13 cellular contexts compared by ENCODE assay signal in the genomic region with DNA sequence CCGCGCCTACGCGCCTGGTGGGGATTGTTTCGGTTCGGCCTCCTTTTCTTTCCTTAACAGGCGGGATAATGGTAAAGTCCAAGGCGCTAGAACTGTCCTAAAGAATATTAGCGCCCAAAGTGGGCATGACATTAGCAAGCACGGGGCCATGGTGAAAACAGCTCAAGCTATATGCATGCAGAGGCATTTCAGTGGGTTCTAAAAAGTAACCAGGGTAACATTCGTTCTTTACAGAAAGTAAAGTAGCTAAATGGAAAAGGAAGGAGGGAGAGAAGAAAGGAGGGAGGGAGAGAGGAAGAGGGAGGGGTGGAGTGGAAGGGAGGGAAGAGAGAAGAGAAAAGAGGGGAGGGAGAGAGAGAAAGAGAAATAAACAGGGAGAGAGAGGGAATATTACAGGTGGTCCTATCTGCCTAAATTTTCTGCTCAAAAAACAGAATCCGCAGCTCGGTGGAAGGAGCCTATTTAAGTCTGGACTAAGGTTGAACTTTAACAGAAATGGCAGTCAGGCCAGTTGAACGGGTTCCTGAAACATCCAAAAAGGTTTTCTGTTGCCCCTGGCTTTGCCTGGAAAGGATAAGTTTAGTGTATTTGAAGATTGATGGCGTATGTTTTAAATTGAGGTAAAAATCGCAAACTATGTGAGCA. TPM values are rescaled to one million over a fixed set of nuclear protein-coding genes. Genes with fewer than 3 reads are reported as not detected.
DNase-seq lines count a peak whose midpoint lies in the region; ATAC-seq and TF ChIP-seq lines count a peak whose summit lies in the region.
"Had no signal": no experiment of that assay in that cellular context is flagged by ENCODE, and none has a peak within 500 bp of the region (broad histone marks: within the 10 kb centered on the region; RNA-seq: fewer than 3 reads in every experiment).

No MANE protein-coding gene starts in this region.

- CTCF ChIA-PET in activated CD4-positive, alpha-beta T cell treated with anti-CD3 and anti-CD28 coated beads for 36 hours (lab: Charles Lee) = no interaction called here
- CTCF ChIA-PET in WTC11 (lab: Charles Lee) = no interaction called here

- peaks cover 12% of the 10 kb centered on the region for H3K4me1 Mint-ChIP-seq in activated CD4-positive, alpha-beta T cell treated with anti-CD3 and anti-CD28 coated beads for 36 hours
- H3K4me1 Mint-ChIP-seq in WTC11 = peaks cover 79% of the 10 kb centered on the region

- no peaks in the 10 kb centered on the region for H3K79me2 ChIP-seq in smooth muscle cell (ENCODE audit: low read depth)

- H3K36me3 Mint-ChIP-seq in activated CD4-positive, alpha-beta T cell treated with anti-CD3 and anti-CD28 coated beads for 36 hours (ENCODE audit: low read depth) = no peaks in the 10 kb centered on the region
- H3K36me3 Mint-ChIP-seq in WTC11 = no peaks in the 10 kb centered on the region

- H3K4me1 ChIP-seq in smooth muscle cell (ENCODE audit: low read depth) (peaks cover 4% of the 10 kb centered on the region), left lung (peaks cover 0 to 22% of the 10 kb centered on the region in 2 donors)

- H3K9me3 ChIP-seq in smooth muscle cell (replicated peaks; ENCODE audit: low read depth) = no peaks in the 10 kb centered on the region
- no peaks in the 10 kb centered on the region for H3K9me3 ChIP-seq in left lung
- H3K9me3 ChIP-seq: ovary had no signal

- intact Hi-C loops in activated CD4-positive, alpha-beta T cell treated with anti-CD3 and anti-CD28 coated beads for 36 hours (cut with DNase I, micrococcal nuclease) = loop anchor here in 1 of 2 experiments (2.0 to 5.0 kb wide), 2 partner anchors 24 to 98 kb away; no protein-coding TSS in a partner anchor
- intact Hi-C loops in left lung (cut with DNase I) = no loop called here

- H3K4me3 ChIP-seq in smooth muscle cell = peak overlapping the region; percentile 41
- H3K4me3 ChIP-seq in left lung = no peak overlapping the region
- H3K4me3 ChIP-seq: ovary had no signal

- H3F3A ChIP-seq in smooth muscle cell (ENCODE audit: low read depth) = no peaks in the 10 kb centered on the region

- H3K27ac ChIP-seq in smooth muscle cell (ENCODE audit: low read depth) (no peak overlapping the region), left lung (no peak overlapping the region)
- H3K27ac ChIP-seq: ovary had no signal

- no peak for TF ChIP-seq CTCF in WTC11 (IDR thresholded peaks at IDR 0.05)
- no peak for TF ChIP-seq CTCF in smooth muscle cell (IDR thresholded peaks at IDR 0.05; ENCODE audit: borderline replicate concordance, insufficient read depth, poor library complexity, severe bottlenecking)
- no peak for TF ChIP-seq CTCF in left lung (IDR thresholded peaks at IDR 0.05)

- peaks cover 79% of the 10 kb centered on the region for H3K27me3 Mint-ChIP-seq in activated CD4-positive, alpha-beta T cell treated with anti-CD3 and anti-CD28 coated beads for 36 hours
- peaks cover 98% of the 10 kb centered on the region for H3K27me3 Mint-ChIP-seq in WTC11 (ENCODE audit: low read depth)

- POLR2A ChIA-PET in activated CD4-positive, alpha-beta T cell treated with anti-CD3 and anti-CD28 coated beads for 36 hours (lab: Charles Lee) = no interaction called here
- POLR2A ChIA-PET in WTC11 (lab: Charles Lee) = interaction anchor here (0.6 kb wide), 1 partner anchor 226 kb away, joined by 5 read pairs; no protein-coding TSS in a partner anchor

- peaks cover 95% of the 10 kb centered on the region for H3K27me3 ChIP-seq in smooth muscle cell (ENCODE audit: low read depth)
- peaks cover 92 to 100% of the 10 kb centered on the region in 2 donors for H3K27me3 ChIP-seq in left lung
- H3K27me3 ChIP-seq: ovary had no signal

- no peak overlapping the region for H3K9ac ChIP-seq in smooth muscle cell (ENCODE audit: low read depth)

- H4K20me1 ChIP-seq in smooth muscle cell (ENCODE audit: low read depth) = no peaks in the 10 kb centered on the region

- no peak for ATAC-seq in activated CD4-positive, alpha-beta T cell treated with anti-CD3 and anti-CD28 coated beads for 36 hours
- ATAC-seq in WTC11 (no peak), GM19328 (IDR thresholded peaks at IDR 0.05; ENCODE audit: unreplicated experiment) (no peak), left lung (no peak)

- WGBS in smooth muscle cell (ENCODE audit: low lambda C conversion rate) = 4% methylated on average over 16 of the region's 16 CpGs

- H2AFZ ChIP-seq in smooth muscle cell (ENCODE audit: low read depth) = no peak overlapping the region

- DNase-seq in activated CD4-positive, alpha-beta T cell treated with anti-CD3 and anti-CD28 coated beads for 36 hours = peak; percentile 36
- no peak for DNase-seq in activated CD4-positive, alpha-beta T cell treated with anti-CD3 and anti-CD28 coated beads, Interleukin-2, amount 50 U/mL, for 48 hours
- DNase-seq in WTC11 (ENCODE audit: low spot score) = no peak
- peak; percentile 5 for DNase-seq in iris pigment epithelial cell (ENCODE audit: low read depth)
- no peak for DNase-seq in smooth muscle cell (lab: John Stamatoyannopoulos, UW; ENCODE audit: unreplicated experiment)
- DNase-seq in NOMO-1 (lab: John Stamatoyannopoulos, UW; ENCODE audit: unreplicated experiment in 2 of 2) = no peak
- DNase-seq in left lung = no peak
- DNase-seq: kidney glomerular epithelial cell, NCI-H226, ovary had no signal

- no peaks in the 10 kb centered on the region for H3K36me3 ChIP-seq in smooth muscle cell (ENCODE audit: low read depth)
- H3K36me3 ChIP-seq in left lung = no peaks in the 10 kb centered on the region
- H3K36me3 ChIP-seq: ovary had no signal

- no peaks in the 10 kb centered on the region for H3K9me3 Mint-ChIP-seq in activated CD4-positive, alpha-beta T cell treated with anti-CD3 and anti-CD28 coated beads for 36 hours (ENCODE audit: low read depth)
- H3K9me3 Mint-ChIP-seq in WTC11 = no peaks in the 10 kb centered on the region

- H3K4me2 ChIP-seq in smooth muscle cell = peak overlapping the region; percentile 86

- H3K27ac Mint-ChIP-seq in activated CD4-positive, alpha-beta T cell treated with anti-CD3 and anti-CD28 coated beads for 36 hours = no peak overlapping the region
- no peak overlapping the region for H3K27ac Mint-ChIP-seq in WTC11

- H3K4me3 Mint-ChIP-seq in activated CD4-positive, alpha-beta T cell treated with anti-CD3 and anti-CD28 coated beads for 36 hours = no peak overlapping the region
- peak overlapping the region; percentile 70 for H3K4me3 Mint-ChIP-seq in WTC11

TF ChIP-seq in WTC11, 78 proteins besides CTCF, POLR2A, EP300 and RAD21 (continues in another document):
- no peak for TF ChIP-seq NFYB (CRISPR knock-in tag; conservative IDR thresholded peaks at IDR 0.05; ENCODE audit: low read depth)
- TF ChIP-seq, protein P1, sequence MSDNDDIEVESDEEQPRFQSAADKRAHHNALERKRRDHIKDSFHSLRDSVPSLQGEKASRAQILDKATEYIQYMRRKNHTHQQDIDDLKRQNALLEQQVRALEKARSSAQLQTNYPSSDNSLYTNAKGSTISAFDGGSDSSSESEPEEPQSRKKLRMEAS (CRISPR knock-in tag; IDR thresholded peaks at IDR 0.05) = no peak
- no peak for TF ChIP-seq SMAD3 (CRISPR knock-in tag; IDR thresholded peaks at IDR 0.05; ENCODE audit: borderline replicate concordance)
- no peak for TF ChIP-seq RELA (CRISPR knock-in tag; IDR thresholded peaks at IDR 0.05; ENCODE audit: borderline replicate concordance)
- no peak for TF ChIP-seq ZNF219 (CRISPR knock-in tag; IDR thresholded peaks at IDR 0.05; ENCODE audit: borderline replicate concordance)
- no peak for TF ChIP-seq E2F5 (CRISPR knock-in tag; IDR thresholded peaks at IDR 0.05)
- TF ChIP-seq TEAD1 (CRISPR knock-in tag; IDR thresholded peaks at IDR 0.05) = no peak
- no peak for TF ChIP-seq ZNF263 (CRISPR knock-in tag; IDR thresholded peaks at IDR 0.05; ENCODE audit: low read depth)
- no peak for TF ChIP-seq ATF2 (CRISPR knock-in tag; IDR thresholded peaks at IDR 0.05; ENCODE audit: borderline replicate concordance, low read depth)
- no peak for TF ChIP-seq ZNF416 (CRISPR knock-in tag; IDR thresholded peaks at IDR 0.05)

RNA-seq across cellular contexts. Expression of gene TFAP2B, which starts 2.0 kb away (rescaled TPM):
- total RNA-seq in activated CD4-positive, alpha-beta T cell treated with anti-CD3 and anti-CD28 coated beads for 36 hours = not detected
- total RNA-seq in WTC11 (2021) (not detected in 3 replicates), smooth muscle cell (not detected in 2 replicates), left lung (under 1 TPM in 1 of 2 donors, not detected in 1; 0.82 TPM)
- not detected in 2 replicates for polyA plus RNA-seq in smooth muscle cell
- total RNA-seq: cardiac septum, ovary, subcutaneous adipose tissue had no signal
- polyA plus RNA-seq: ovary had no signal

Comparison
In these comparisons a context has a peak if more than half of its experiments do, and no peak if none do; other contexts are left out.
1. DNase-seq: peak in activated CD4-positive, alpha-beta T cell treated with anti-CD3 and anti-CD28 coated beads for 36 hours (single experiment) and iris pigment epithelial cell (single experiment); none in activated CD4-positive, alpha-beta T cell treated with anti-CD3 and anti-CD28 coated beads, Interleukin-2, amount 50 U/mL, for 48 hours (0 of 2), WTC11 (single experiment), smooth muscle cell (single experiment), NOMO-1 (0 of 2) and left lung (0 of 2).